ENCODE assay signal across 16 cellular contexts in genomic region chr15:42344763-42345162, GRCh38. TPM values are rescaled to one million over a fixed set of nuclear protein-coding genes. Genes with fewer than 3 reads are reported as not detected.
DNase-seq lines count a peak whose midpoint lies in the region; ATAC-seq and TF ChIP-seq lines count a peak whose summit lies in the region.
"Had no signal": no experiment of that assay in that cellular context is flagged by ENCODE, and none has a peak within 500 bp of the region (broad histone marks: within the 10 kb centered on the region; RNA-seq: fewer than 3 reads in every experiment).

No MANE protein-coding gene starts in this region.

- in situ Hi-C loops in astrocyte of the cerebellum (cut with HindIII; ENCODE audit: low sequenced_read_pairs): no loop called here

- peak; percentile 22 for DNase-seq in activated CD8-positive, alpha-beta T cell treated with anti-CD3 and anti-CD28 coated beads, Interleukin-2, amount 10 ng/mL, durations not matched to agents 7 days and 5 days
- no peak for DNase-seq in activated CD8-positive, alpha-beta T cell treated with anti-CD3 and anti-CD28 coated beads for 36 hours
- peak; percentile 16 for DNase-seq in astrocyte of the cerebellum (ENCODE audit: low read depth)
- DNase-seq in foreskin keratinocyte: peak; percentile 21 to 52
- peak; percentile 74 for DNase-seq in stromal cell of bone marrow (ENCODE audit: low read depth)
- DNase-seq in putamen (ENCODE audit: low spot score): no peak
- DNase-seq in C1 segment of cervical spinal cord (lab: John Stamatoyannopoulos, UW): no peak
- DNase-seq in ecto neural progenitor cell (ENCODE audit: low spot score): no peak
- DNase-seq: activated CD8-positive, alpha-beta memory T cell treated with anti-CD3 and anti-CD28 coated beads, Interleukin-2, amount 10 ng/mL, durations not matched to agents 7 days and 5 days; DMS153; endodermal cell; small intestine; T-helper 9 cell; transverse colon had no signal

- intact Hi-C loops in activated CD8-positive, alpha-beta T cell treated with anti-CD3 and anti-CD28 coated beads for 36 hours (cut with micrococcal nuclease): no loop called here

- peaks cover 8% of the 10 kb centered on the region for H3K4me1 Mint-ChIP-seq in activated CD8-positive, alpha-beta T cell treated with anti-CD3 and anti-CD28 coated beads, Interleukin-2, amount 10 ng/mL, durations not matched to agents 7 days and 5 days (ENCODE audit: low read depth)
- no peaks in the 10 kb centered on the region for H3K4me1 Mint-ChIP-seq in activated CD8-positive, alpha-beta T cell treated with anti-CD3 and anti-CD28 coated beads for 36 hours (ENCODE audit: low read depth)
- H3K4me1 Mint-ChIP-seq: endodermal cell had no signal

- peak overlapping the region; percentile 19 for H3K27ac ChIP-seq in foreskin keratinocyte
- H3K27ac ChIP-seq: transverse colon had no signal

- CTCF ChIA-PET in activated CD8-positive, alpha-beta T cell treated with anti-CD3 and anti-CD28 coated beads, Interleukin-2, amount 10 ng/mL, durations not matched to agents 7 days and 5 days (lab: Charles Lee): no interaction called here
- CTCF ChIA-PET in activated CD8-positive, alpha-beta T cell treated with anti-CD3 and anti-CD28 coated beads for 36 hours (lab: Charles Lee): no interaction called here

- H3K4me3 Mint-ChIP-seq in activated CD8-positive, alpha-beta T cell treated with anti-CD3 and anti-CD28 coated beads, Interleukin-2, amount 10 ng/mL, durations not matched to agents 7 days and 5 days: no peak overlapping the region
- H3K4me3 Mint-ChIP-seq in activated CD8-positive, alpha-beta T cell treated with anti-CD3 and anti-CD28 coated beads for 36 hours: no peak overlapping the region
- H3K4me3 Mint-ChIP-seq: activated CD8-positive, alpha-beta memory T cell treated with anti-CD3 and anti-CD28 coated beads, Interleukin-2, amount 10 ng/mL, durations not matched to agents 7 days and 5 days; endodermal cell had no signal

- POLR2A ChIA-PET in activated CD8-positive, alpha-beta T cell treated with anti-CD3 and anti-CD28 coated beads, Interleukin-2, amount 10 ng/mL, durations not matched to agents 7 days and 5 days (lab: Charles Lee): no interaction called here
- POLR2A ChIA-PET in activated CD8-positive, alpha-beta T cell treated with anti-CD3 and anti-CD28 coated beads for 36 hours (lab: Charles Lee): no interaction called here

- no peak overlapping the region for H3K4me3 ChIP-seq in astrocyte of the cerebellum (ENCODE audit: low read depth, low read length)
- H3K4me3 ChIP-seq: transverse colon had no signal

- no peaks in the 10 kb centered on the region for H3K27me3 ChIP-seq in foreskin keratinocyte
- H3K27me3 ChIP-seq: transverse colon had no signal

- peaks cover 3% of the 10 kb centered on the region for H3K36me3 Mint-ChIP-seq in activated CD8-positive, alpha-beta T cell treated with anti-CD3 and anti-CD28 coated beads, Interleukin-2, amount 10 ng/mL, durations not matched to agents 7 days and 5 days (ENCODE audit: low read depth)
- H3K36me3 Mint-ChIP-seq in activated CD8-positive, alpha-beta T cell treated with anti-CD3 and anti-CD28 coated beads for 36 hours (ENCODE audit: low read depth): peaks cover 9% of the 10 kb centered on the region

- ATAC-seq in activated CD8-positive, alpha-beta T cell treated with anti-CD3 and anti-CD28 coated beads, Interleukin-2, amount 10 ng/mL, durations not matched to agents 7 days and 5 days: no peak
- ATAC-seq in activated CD8-positive, alpha-beta T cell treated with anti-CD3 and anti-CD28 coated beads for 36 hours: no peak
- no peak for ATAC-seq in foreskin keratinocyte
- ATAC-seq: activated CD8-positive, alpha-beta memory T cell treated with anti-CD3 and anti-CD28 coated beads, Interleukin-2, amount 10 ng/mL, durations not matched to agents 7 days and 5 days; Panc1 had no signal

- no peaks in the 10 kb centered on the region for H3K27me3 Mint-ChIP-seq in activated CD8-positive, alpha-beta T cell treated with anti-CD3 and anti-CD28 coated beads, Interleukin-2, amount 10 ng/mL, durations not matched to agents 7 days and 5 days (ENCODE audit: low read depth)
- no peaks in the 10 kb centered on the region for H3K27me3 Mint-ChIP-seq in activated CD8-positive, alpha-beta T cell treated with anti-CD3 and anti-CD28 coated beads for 36 hours
- H3K27me3 Mint-ChIP-seq: activated CD8-positive, alpha-beta memory T cell treated with anti-CD3 and anti-CD28 coated beads, Interleukin-2, amount 10 ng/mL, durations not matched to agents 7 days and 5 days had no signal

- peaks cover 27% of the 10 kb centered on the region for H3K4me1 ChIP-seq in foreskin keratinocyte
- H3K4me1 ChIP-seq: transverse colon had no signal

- H3K27ac Mint-ChIP-seq in activated CD8-positive, alpha-beta T cell treated with anti-CD3 and anti-CD28 coated beads, Interleukin-2, amount 10 ng/mL, durations not matched to agents 7 days and 5 days: no peak overlapping the region
- H3K27ac Mint-ChIP-seq in activated CD8-positive, alpha-beta T cell treated with anti-CD3 and anti-CD28 coated beads for 36 hours: no peak overlapping the region
- H3K27ac Mint-ChIP-seq: activated CD8-positive, alpha-beta memory T cell treated with anti-CD3 and anti-CD28 coated beads, Interleukin-2, amount 10 ng/mL, durations not matched to agents 7 days and 5 days; endodermal cell had no signal

- no peak for TF ChIP-seq CTCF in activated CD8-positive, alpha-beta T cell treated with anti-CD3 and anti-CD28 coated beads for 36 hours (IDR thresholded peaks at IDR 0.05)
- TF ChIP-seq CTCF in astrocyte of the cerebellum (IDR thresholded peaks at IDR 0.05; ENCODE audit: low read depth, low read length, missing control alignments): no peak
- no peak for TF ChIP-seq CTCF in foreskin keratinocyte (conservative IDR thresholded peaks at IDR 0.05)

- no peaks in the 10 kb centered on the region for H3K9me3 Mint-ChIP-seq in activated CD8-positive, alpha-beta T cell treated with anti-CD3 and anti-CD28 coated beads, Interleukin-2, amount 10 ng/mL, durations not matched to agents 7 days and 5 days (ENCODE audit: insufficient read depth)
- H3K9me3 Mint-ChIP-seq in activated CD8-positive, alpha-beta T cell treated with anti-CD3 and anti-CD28 coated beads for 36 hours: no peaks in the 10 kb centered on the region
- H3K9me3 Mint-ChIP-seq: endodermal cell had no signal

RNA-seq across cellular contexts. Expression of gene CAPN3, which starts 14.5 kb away (rescaled TPM):
- total RNA-seq in activated CD8-positive, alpha-beta T cell treated with anti-CD3 and anti-CD28 coated beads, Interleukin-2, amount 10 ng/mL, durations not matched to agents 7 days and 5 days: 1 to 10 TPM; 2.5 to 2.9 TPM
- total RNA-seq in activated CD8-positive, alpha-beta T cell treated with anti-CD3 and anti-CD28 coated beads for 36 hours: 1 to 10 TPM; 3.3 to 3.5 TPM
- 3.3 and 3.8 TPM in 2 replicates for total RNA-seq in foreskin keratinocyte
- 3.7 and 4.6 TPM in 2 replicates for polyA plus RNA-seq in foreskin keratinocyte
- total RNA-seq: A172 had no signal

Comparison
In these comparisons a context has a peak if more than half of its experiments do, and no peak if none do; other contexts are left out.
1. DNase-seq: peak in activated CD8-positive, alpha-beta T cell treated with anti-CD3 and anti-CD28 coated beads, Interleukin-2, amount 10 ng/mL, durations not matched to agents 7 days and 5 days (single experiment), astrocyte of the cerebellum (single experiment), foreskin keratinocyte (2 of 2) and stromal cell of bone marrow (single experiment); none in activated CD8-positive, alpha-beta T cell treated with anti-CD3 and anti-CD28 coated beads for 36 hours (single experiment), putamen (single experiment), C1 segment of cervical spinal cord (0 of 14) and ecto neural progenitor cell (single experiment).